ENCODE assay signal across 1 cellular context in the genomic region with DNA sequence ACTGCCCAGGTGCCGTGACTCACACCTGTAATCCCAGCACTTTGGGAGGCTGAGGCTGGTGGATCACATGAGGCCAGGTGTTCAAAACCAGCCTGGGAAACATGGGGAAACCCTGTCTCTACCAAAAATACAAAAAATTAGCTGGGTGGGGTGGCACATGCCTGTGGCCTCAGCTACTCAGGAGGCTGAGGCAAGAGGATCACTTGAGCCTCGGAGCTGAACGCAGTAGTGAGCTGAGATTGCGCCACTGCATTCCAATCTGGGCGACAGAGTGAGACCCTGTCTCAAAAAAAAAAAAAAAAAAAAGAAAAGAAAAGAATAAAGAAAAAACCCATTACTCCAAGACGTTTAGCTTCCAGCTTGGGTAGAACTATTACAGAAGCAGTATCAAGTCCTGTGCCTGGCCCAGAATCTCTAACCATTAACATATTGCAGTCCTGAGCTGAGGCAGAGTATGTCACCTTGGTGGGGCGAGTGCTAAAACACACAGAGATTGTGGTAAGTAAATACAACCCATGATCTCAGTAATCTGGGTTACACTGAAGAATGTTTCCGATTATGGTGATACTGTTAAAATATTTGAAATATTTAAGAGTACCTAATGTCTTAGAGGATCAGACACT.
TF ChIP-seq lines count a peak whose summit lies in the region.

No MANE protein-coding gene starts in this region.

TF ChIP-seq in HepG2, 621 proteins besides CTCF, POLR2A, EP300 and RAD21 (continues in another document):
- no peak for TF ChIP-seq KDM3A (CRISPR knock-in tag; IDR thresholded peaks at IDR 0.05; ENCODE audit: low read depth)
- TF ChIP-seq, protein P1, sequence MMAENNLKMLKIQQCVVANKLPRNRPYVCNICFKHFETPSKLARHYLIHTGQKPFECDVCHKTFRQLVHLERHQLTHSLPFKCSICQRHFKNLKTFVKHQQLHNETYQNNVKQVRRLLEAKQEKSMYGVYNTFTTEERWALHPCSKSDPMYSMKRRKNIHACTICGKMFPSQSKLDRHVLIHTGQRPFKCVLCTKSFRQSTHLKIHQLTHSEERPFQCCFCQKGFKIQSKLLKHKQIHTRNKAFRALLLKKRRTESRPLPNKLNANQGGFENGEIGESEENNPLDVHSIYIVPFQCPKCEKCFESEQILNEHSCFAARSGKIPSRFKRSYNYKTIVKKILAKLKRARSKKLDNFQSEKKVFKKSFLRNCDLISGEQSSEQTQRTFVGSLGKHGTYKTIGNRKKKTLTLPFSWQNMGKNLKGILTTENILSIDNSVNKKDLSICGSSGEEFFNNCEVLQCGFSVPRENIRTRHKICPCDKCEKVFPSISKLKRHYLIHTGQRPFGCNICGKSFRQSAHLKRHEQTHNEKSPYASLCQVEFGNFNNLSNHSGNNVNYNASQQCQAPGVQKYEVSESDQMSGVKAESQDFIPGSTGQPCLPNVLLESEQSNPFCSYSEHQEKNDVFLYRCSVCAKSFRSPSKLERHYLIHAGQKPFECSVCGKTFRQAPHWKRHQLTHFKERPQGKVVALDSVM (CRISPR knock-in tag; IDR thresholded peaks at IDR 0.05), result peak; percentile 95
- TF ChIP-seq, protein P2, sequence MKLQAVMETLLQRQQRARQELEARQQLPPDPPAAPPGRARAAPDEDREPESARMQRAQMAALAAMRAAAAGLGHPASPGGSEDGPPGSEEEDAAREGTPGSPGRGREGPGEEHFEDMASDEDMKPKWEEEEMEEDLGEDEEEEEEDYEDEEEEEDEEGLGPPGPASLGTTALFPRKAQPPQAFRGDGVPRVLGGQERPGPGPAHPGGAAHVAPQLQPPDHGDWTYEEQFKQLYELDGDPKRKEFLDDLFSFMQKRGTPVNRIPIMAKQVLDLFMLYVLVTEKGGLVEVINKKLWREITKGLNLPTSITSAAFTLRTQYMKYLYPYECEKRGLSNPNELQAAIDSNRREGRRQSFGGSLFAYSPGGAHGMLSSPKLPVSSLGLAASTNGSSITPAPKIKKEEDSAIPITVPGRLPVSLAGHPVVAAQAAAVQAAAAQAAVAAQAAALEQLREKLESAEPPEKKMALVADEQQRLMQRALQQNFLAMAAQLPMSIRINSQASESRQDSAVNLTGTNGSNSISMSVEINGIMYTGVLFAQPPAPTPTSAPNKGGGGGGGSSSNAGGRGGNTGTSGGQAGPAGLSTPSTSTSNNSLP (IDR thresholded peaks at IDR 0.05; ENCODE audit: low read depth, low read length), result 0 out of 2 replicates have a peak, but pooled peaks have one; percentile 19
- TF ChIP-seq, protein P3, sequence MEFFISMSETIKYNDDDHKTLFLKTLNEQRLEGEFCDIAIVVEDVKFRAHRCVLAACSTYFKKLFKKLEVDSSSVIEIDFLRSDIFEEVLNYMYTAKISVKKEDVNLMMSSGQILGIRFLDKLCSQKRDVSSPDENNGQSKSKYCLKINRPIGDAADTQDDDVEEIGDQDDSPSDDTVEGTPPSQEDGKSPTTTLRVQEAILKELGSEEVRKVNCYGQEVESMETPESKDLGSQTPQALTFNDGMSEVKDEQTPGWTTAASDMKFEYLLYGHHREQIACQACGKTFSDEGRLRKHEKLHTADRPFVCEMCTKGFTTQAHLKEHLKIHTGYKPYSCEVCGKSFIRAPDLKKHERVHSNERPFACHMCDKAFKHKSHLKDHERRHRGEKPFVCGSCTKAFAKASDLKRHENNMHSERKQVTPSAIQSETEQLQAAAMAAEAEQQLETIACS (CRISPR knock-in tag; IDR thresholded peaks at IDR 0.05), result no peak
- no peak for TF ChIP-seq GTF2F1 (IDR thresholded peaks at IDR 0.05; ENCODE audit: low read length)
- no peak for TF ChIP-seq PTBP1 (IDR thresholded peaks at IDR 0.05; ENCODE audit: low read depth, low read length, poor library complexity, severe bottlenecking)
- TF ChIP-seq ETV5 (CRISPR knock-in tag; IDR thresholded peaks at IDR 0.05; ENCODE audit: borderline replicate concordance), result no peak
- TF ChIP-seq ZNF160 (CRISPR knock-in tag; IDR thresholded peaks at IDR 0.05), result no peak
- TF ChIP-seq, protein P4, sequence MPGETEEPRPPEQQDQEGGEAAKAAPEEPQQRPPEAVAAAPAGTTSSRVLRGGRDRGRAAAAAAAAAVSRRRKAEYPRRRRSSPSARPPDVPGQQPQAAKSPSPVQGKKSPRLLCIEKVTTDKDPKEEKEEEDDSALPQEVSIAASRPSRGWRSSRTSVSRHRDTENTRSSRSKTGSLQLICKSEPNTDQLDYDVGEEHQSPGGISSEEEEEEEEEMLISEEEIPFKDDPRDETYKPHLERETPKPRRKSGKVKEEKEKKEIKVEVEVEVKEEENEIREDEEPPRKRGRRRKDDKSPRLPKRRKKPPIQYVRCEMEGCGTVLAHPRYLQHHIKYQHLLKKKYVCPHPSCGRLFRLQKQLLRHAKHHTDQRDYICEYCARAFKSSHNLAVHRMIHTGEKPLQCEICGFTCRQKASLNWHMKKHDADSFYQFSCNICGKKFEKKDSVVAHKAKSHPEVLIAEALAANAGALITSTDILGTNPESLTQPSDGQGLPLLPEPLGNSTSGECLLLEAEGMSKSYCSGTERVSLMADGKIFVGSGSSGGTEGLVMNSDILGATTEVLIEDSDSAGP (CRISPR knock-in tag; IDR thresholded peaks at IDR 0.05; ENCODE audit: borderline replicate concordance), result no peak
- TF ChIP-seq GFI1 (CRISPR knock-in tag; IDR thresholded peaks at IDR 0.05; ENCODE audit: borderline replicate concordance), result peak; percentile 41; the same call in 1 of the 2 replicates
- TF ChIP-seq, protein P5, sequence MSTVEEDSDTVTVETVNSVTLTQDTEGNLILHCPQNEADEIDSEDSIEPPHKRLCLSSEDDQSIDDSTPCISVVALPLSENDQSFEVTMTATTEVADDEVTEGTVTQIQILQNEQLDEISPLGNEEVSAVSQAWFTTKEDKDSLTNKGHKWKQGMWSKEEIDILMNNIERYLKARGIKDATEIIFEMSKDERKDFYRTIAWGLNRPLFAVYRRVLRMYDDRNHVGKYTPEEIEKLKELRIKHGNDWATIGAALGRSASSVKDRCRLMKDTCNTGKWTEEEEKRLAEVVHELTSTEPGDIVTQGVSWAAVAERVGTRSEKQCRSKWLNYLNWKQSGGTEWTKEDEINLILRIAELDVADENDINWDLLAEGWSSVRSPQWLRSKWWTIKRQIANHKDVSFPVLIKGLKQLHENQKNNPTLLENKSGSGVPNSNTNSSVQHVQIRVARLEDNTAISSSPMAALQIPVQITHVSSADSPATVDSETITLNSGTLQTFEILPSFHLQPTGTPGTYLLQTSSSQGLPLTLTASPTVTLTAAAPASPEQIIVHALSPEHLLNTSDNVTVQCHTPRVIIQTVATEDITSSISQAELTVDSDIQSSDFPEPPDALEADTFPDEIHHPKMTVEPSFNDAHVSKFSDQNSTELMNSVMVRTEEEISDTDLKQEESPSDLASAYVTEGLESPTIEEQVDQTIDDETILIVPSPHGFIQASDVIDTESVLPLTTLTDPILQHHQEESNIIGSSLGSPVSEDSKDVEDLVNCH (CRISPR knock-in tag; IDR thresholded peaks at IDR 0.05), result no peak
- TF ChIP-seq, protein P6, sequence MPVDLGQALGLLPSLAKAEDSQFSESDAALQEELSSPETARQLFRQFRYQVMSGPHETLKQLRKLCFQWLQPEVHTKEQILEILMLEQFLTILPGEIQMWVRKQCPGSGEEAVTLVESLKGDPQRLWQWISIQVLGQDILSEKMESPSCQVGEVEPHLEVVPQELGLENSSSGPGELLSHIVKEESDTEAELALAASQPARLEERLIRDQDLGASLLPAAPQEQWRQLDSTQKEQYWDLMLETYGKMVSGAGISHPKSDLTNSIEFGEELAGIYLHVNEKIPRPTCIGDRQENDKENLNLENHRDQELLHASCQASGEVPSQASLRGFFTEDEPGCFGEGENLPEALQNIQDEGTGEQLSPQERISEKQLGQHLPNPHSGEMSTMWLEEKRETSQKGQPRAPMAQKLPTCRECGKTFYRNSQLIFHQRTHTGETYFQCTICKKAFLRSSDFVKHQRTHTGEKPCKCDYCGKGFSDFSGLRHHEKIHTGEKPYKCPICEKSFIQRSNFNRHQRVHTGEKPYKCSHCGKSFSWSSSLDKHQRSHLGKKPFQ (CRISPR knock-in tag; IDR thresholded peaks at IDR 0.05; ENCODE audit: insufficient replicate concordance), result no peak
- TF ChIP-seq NR3C1 (CRISPR knock-in tag; IDR thresholded peaks at IDR 0.05), result no peak
- TF ChIP-seq, protein P7, sequence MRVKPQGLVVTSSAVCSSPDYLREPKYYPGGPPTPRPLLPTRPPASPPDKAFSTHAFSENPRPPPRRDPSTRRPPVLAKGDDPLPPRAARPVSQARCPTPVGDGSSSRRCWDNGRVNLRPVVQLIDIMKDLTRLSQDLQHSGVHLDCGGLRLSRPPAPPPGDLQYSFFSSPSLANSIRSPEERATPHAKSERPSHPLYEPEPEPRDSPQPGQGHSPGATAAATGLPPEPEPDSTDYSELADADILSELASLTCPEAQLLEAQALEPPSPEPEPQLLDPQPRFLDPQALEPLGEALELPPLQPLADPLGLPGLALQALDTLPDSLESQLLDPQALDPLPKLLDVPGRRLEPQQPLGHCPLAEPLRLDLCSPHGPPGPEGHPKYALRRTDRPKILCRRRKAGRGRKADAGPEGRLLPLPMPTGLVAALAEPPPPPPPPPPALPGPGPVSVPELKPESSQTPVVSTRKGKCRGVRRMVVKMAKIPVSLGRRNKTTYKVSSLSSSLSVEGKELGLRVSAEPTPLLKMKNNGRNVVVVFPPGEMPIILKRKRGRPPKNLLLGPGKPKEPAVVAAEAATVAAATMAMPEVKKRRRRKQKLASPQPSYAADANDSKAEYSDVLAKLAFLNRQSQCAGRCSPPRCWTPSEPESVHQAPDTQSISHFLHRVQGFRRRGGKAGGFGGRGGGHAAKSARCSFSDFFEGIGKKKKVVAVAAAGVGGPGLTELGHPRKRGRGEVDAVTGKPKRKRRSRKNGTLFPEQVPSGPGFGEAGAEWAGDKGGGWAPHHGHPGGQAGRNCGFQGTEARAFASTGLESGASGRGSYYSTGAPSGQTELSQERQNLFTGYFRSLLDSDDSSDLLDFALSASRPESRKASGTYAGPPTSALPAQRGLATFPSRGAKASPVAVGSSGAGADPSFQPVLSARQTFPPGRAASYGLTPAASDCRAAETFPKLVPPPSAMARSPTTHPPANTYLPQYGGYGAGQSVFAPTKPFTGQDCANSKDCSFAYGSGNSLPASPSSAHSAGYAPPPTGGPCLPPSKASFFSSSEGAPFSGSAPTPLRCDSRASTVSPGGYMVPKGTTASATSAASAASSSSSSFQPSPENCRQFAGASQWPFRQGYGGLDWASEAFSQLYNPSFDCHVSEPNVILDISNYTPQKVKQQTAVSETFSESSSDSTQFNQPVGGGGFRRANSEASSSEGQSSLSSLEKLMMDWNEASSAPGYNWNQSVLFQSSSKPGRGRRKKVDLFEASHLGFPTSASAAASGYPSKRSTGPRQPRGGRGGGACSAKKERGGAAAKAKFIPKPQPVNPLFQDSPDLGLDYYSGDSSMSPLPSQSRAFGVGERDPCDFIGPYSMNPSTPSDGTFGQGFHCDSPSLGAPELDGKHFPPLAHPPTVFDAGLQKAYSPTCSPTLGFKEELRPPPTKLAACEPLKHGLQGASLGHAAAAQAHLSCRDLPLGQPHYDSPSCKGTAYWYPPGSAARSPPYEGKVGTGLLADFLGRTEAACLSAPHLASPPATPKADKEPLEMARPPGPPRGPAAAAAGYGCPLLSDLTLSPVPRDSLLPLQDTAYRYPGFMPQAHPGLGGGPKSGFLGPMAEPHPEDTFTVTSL (CRISPR knock-in tag; IDR thresholded peaks at IDR 0.05; ENCODE audit: borderline replicate concordance), result no peak
- no peak for TF ChIP-seq MAFK (conservative IDR thresholded peaks at IDR 0.05 in 1 of 2, IDR thresholded peaks at IDR 0.05 in 1 of 2; ENCODE audit: low read length in 2 of 2)
- TF ChIP-seq ZNF331 (CRISPR knock-in tag; IDR thresholded peaks at IDR 0.05), result no peak
- no peak for TF ChIP-seq ZNF510 (CRISPR knock-in tag; IDR thresholded peaks at IDR 0.05; ENCODE audit: low read depth)
- TF ChIP-seq, protein P8, sequence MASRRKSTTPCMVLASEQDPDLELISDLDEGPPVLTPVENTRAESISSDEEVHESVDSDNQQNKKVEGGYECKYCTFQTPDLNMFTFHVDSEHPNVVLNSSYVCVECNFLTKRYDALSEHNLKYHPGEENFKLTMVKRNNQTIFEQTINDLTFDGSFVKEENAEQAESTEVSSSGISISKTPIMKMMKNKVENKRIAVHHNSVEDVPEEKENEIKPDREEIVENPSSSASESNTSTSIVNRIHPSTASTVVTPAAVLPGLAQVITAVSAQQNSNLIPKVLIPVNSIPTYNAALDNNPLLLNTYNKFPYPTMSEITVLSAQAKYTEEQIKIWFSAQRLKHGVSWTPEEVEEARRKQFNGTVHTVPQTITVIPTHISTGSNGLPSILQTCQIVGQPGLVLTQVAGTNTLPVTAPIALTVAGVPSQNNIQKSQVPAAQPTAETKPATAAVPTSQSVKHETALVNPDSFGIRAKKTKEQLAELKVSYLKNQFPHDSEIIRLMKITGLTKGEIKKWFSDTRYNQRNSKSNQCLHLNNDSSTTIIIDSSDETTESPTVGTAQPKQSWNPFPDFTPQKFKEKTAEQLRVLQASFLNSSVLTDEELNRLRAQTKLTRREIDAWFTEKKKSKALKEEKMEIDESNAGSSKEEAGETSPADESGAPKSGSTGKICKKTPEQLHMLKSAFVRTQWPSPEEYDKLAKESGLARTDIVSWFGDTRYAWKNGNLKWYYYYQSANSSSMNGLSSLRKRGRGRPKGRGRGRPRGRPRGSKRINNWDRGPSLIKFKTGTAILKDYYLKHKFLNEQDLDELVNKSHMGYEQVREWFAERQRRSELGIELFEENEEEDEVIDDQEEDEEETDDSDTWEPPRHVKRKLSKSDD (CRISPR knock-in tag; IDR thresholded peaks at IDR 0.05; ENCODE audit: low read depth), result no peak
- no peak for TF ChIP-seq ZNF563 (CRISPR knock-in tag; IDR thresholded peaks at IDR 0.05)
- TF ChIP-seq SALL2 (CRISPR knock-in tag; IDR thresholded peaks at IDR 0.05), result no peak
- TF ChIP-seq TEAD3 (CRISPR knock-in tag; optimal IDR thresholded peaks at IDR 0.05; ENCODE audit: borderline replicate concordance), result peak; percentile 14
- TF ChIP-seq, protein P9, sequence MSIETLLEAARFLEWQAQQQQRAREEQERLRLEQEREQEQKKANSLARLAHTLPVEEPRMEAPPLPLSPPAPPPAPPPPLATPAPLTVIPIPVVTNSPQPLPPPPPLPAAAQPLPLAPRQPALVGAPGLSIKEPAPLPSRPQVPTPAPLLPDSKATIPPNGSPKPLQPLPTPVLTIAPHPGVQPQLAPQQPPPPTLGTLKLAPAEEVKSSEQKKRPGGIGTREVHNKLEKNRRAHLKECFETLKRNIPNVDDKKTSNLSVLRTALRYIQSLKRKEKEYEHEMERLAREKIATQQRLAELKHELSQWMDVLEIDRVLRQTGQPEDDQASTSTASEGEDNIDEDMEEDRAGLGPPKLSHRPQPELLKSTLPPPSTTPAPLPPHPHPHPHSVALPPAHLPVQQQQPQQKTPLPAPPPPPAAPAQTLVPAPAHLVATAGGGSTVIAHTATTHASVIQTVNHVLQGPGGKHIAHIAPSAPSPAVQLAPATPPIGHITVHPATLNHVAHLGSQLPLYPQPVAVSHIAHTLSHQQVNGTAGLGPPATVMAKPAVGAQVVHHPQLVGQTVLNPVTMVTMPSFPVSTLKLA (IDR thresholded peaks at IDR 0.05), result no peak
- TF ChIP-seq, protein P10, sequence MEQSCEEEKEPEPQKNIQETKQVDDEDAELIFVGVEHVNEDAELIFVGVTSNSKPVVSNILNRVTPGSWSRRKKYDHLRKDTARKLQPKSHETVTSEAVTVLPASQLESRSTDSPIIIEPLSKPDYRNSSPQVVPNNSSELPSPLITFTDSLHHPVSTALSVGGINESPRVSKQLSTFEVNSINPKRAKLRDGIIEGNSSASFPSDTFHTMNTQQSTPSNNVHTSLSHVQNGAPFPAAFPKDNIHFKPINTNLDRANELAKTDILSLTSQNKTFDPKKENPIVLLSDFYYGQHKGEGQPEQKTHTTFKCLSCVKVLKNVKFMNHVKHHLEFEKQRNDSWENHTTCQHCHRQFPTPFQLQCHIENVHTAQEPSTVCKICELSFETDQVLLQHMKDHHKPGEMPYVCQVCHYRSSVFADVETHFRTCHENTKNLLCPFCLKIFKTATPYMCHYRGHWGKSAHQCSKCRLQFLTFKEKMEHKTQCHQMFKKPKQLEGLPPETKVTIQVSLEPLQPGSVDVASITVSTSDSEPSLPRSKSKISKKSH (CRISPR knock-in tag; IDR thresholded peaks at IDR 0.05; ENCODE audit: borderline replicate concordance), result no peak
- no peak for TF ChIP-seq NFRKB (IDR thresholded peaks at IDR 0.05)
- TF ChIP-seq FLYWCH1 (CRISPR knock-in tag; IDR thresholded peaks at IDR 0.05), result no peak
